In genomic region chr1:245960171-245960570, GRCh38 we compare ENCODE assay signal across 25 cellular contexts.
"Had no signal": no experiment of that assay in that cellular context is flagged by ENCODE, and none has a peak within 500 bp of the region (broad histone marks: within the 10 kb centered on the region; RNA-seq: fewer than 3 reads in every experiment).

No MANE protein-coding gene starts in this region.

- H3K9ac ChIP-seq: neural progenitor cell, parathyroid adenoma had no signal

- H3K27ac ChIP-seq: neural progenitor cell, ovary, parathyroid adenoma, psoas muscle, right lobe of liver, skin epidermis, stomach, thoracic aorta, thyroid gland, tibial nerve, upper lobe of left lung, vagina had no signal

- H3K4me3 ChIP-seq: neural progenitor cell, ovary, psoas muscle, right lobe of liver, skin epidermis, stomach, thoracic aorta, thyroid gland, tibial nerve, upper lobe of left lung, vagina had no signal

- H3K9me3 ChIP-seq: ovary, psoas muscle, right lobe of liver, stomach, thoracic aorta, thyroid gland, tibial nerve, upper lobe of left lung, vagina had no signal

- H3K4me1 ChIP-seq: neural progenitor cell, parathyroid adenoma, psoas muscle, right lobe of liver, stomach, thyroid gland, tibial nerve, vagina had no signal

- H3K4me2 ChIP-seq: neural progenitor cell had no signal

- DNase-seq: natural killer cell; occipital lobe; ovary; posterior cingulate gyrus; psoas muscle; right cardiac atrium; right lobe of liver; stimulated activated CD4-positive, alpha-beta T cell treated with anti-CD3 and anti-CD28 coated beads, Interleukin-15, amount 100 ng/mL, for 24 hours; stimulated activated CD4-positive, alpha-beta T cell treated with anti-CD3 and anti-CD28 coated beads, Interleukin-2, amount 100 ng/mL, for 24 hours; stimulated activated CD4-positive, alpha-beta T cell treated with anti-CD3 and anti-CD28 coated beads, Interleukin-2, amount 100 ng/mL, for 48 hours; stimulated activated CD4-positive, alpha-beta T cell treated with anti-CD3 and anti-CD28 coated beads, Interleukin-4, amount 100 ng/mL, for 24 hours; stimulated activated naive B cell treated with anti-CD40 and anti-IgM and Interleukin-4, amounts not matched to agents 10 μg/mL and 1 μg/mL and 100 μg/mL, for 72 hours; stimulated activated naive CD4-positive, alpha-beta T cell treated with Interleukin-2 at 50 U/mL for 16 hours; stomach; thyroid gland; trophoblast cell; upper lobe of left lung had no signal

- ATAC-seq: natural killer cell; psoas muscle; right cardiac atrium; right lobe of liver; stimulated activated effector memory CD8-positive, alpha-beta T cell treated with anti-CD3 and anti-CD28 coated beads, Interleukin-12 subunit alpha, Interleukin-12 subunit beta, amount 100 ng/mL, for 72 hours; stimulated activated naive B cell treated with anti-CD40 and anti-IgM and Interleukin-4, amounts not matched to agents 10 μg/mL and 1 μg/mL and 100 μg/mL, for 72 hours had no signal

- H3K27me3 ChIP-seq: neural progenitor cell, ovary, right lobe of liver, stomach, thyroid gland, tibial nerve, upper lobe of left lung, vagina had no signal

- H2AFZ ChIP-seq: neural progenitor cell, parathyroid adenoma had no signal

- H3K79me2 ChIP-seq: parathyroid adenoma had no signal

- FAIRE-seq: urothelium cell line had no signal

- H3K36me3 ChIP-seq: neural progenitor cell, ovary, right lobe of liver, stomach, thoracic aorta, thyroid gland, tibial nerve, upper lobe of left lung, vagina had no signal
